Comparison of ENCODE assay signal across 8 cellular contexts in genomic region chr1:92080128-92080985, GRCh38. TPM values are rescaled to one million over a fixed set of nuclear protein-coding genes. Genes with fewer than 3 reads are reported as not detected.
A peak's percentile ranks its signal among the peaks of the same experiment; 100 is the strongest.
DNase-seq lines count a peak whose midpoint lies in the region; ATAC-seq and TF ChIP-seq lines count a peak whose summit lies in the region.

TSS of gene BTBD8 (plus strand) at chr1:92080345. CDS start at chr1:92080572, 227 bp downstream.

- no peaks in the 10 kb centered on the region for H3K36me3 ChIP-seq in vagina

- peak within 1 kb of the TSS; percentile 74 for H3K27ac ChIP-seq in vagina

- peaks cover 2% of the 10 kb centered on the region for H3K9me3 ChIP-seq in vagina

- TF ChIP-seq CTCF in astrocyte of the cerebellum (IDR thresholded peaks at IDR 0.05; ENCODE audit: low read depth, low read length, missing control alignments) (no peak), vagina (IDR thresholded peaks at IDR 0.05) (no peak)

- intact Hi-C loops in vagina (cut with DNase I) = no loop called here

- DNase-seq in NCI-H1694 treated with DMSO at 0.1 percent for 48 hours (lab: John Stamatoyannopoulos, UW) (peak; percentile 10), T-helper 22 cell (ENCODE audit: low read depth) (peak; percentile 68), astrocyte of the cerebellum (ENCODE audit: low read depth) (peak; percentile 44), hippocampal formation (lab: John Stamatoyannopoulos, UW) (peak; percentile 77 to 87), renal cortical epithelial cell (ENCODE audit: low read depth) (peak; percentile 64), vagina (ENCODE audit: extremely low spot score in 2 of 2) (peak in 1 of 2 donors; percentile 91)

- H3K4me3 ChIP-seq in astrocyte of the cerebellum (ENCODE audit: low read depth, low read length) = peak within 1 kb of the TSS; percentile 91
- peak within 1 kb of the TSS; percentile 62 to 75 for H3K4me3 ChIP-seq in vagina

- peaks cover 7% of the 10 kb centered on the region for H3K4me1 ChIP-seq in vagina

- H3K27me3 ChIP-seq in vagina = no peaks in the 10 kb centered on the region

- no peak for TF ChIP-seq POLR2A in vagina (IDR thresholded peaks at IDR 0.05)

- ATAC-seq in GM18499 (IDR thresholded peaks at IDR 0.05; ENCODE audit: insufficient read depth, unreplicated experiment) (peak; percentile 95), HG02938 (IDR thresholded peaks at IDR 0.05; ENCODE audit: unreplicated experiment) (peak; percentile 96)

- in situ Hi-C loops in astrocyte of the cerebellum (cut with HindIII; ENCODE audit: low sequenced_read_pairs) = no loop called here

RNA-seq across cellular contexts. Expression of gene BTBD8, which starts in this region (rescaled TPM):
- total RNA-seq in renal cortical epithelial cell (6.8 and 9.3 TPM in 2 replicates), vagina (6.1 TPM)
